1 cellular context compared by ENCODE assay signal in genomic region chrX:6959006-6959405, GRCh38.
TF ChIP-seq lines count a peak whose summit lies in the region.

No MANE protein-coding gene starts in this region.

TF ChIP-seq in GM23338, 12 proteins besides CTCF, POLR2A, EP300 and RAD21 (continued from another document):
- no peak for TF ChIP-seq ZNF462 (CRISPR knock-in tag; IDR thresholded peaks at IDR 0.05)
